In the genomic region with DNA sequence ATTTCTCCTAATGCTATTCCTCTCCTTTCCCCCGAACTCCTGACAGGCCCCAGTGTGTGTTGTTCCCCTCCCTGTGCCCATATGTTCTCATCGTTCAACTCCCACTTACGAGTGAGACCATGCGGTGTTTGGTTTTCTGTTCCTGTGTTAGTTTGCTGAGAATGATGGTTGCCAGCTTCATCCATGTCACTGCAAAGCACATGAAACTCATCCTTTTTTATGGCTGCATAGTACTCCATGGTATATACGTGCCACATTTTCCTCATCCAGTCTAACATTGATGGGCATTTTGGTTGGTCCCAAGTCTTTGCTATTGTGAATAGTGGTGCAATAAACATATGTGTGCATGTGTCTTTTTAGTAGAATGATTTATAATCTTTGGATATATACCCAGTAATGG, we compare ENCODE assay signal across 8 cellular contexts. TPM values are rescaled to one million over a fixed set of nuclear protein-coding genes. Genes with fewer than 3 reads are reported as not detected.
"Had no signal": no experiment of that assay in that cellular context is flagged by ENCODE, and none has a peak within 500 bp of the region (broad histone marks: within the 10 kb centered on the region; RNA-seq: fewer than 3 reads in every experiment).

No MANE protein-coding gene starts in this region.

RNA-seq across cellular contexts. Expression of gene WNT16, which starts 38.9 kb away (rescaled TPM):
- total RNA-seq: dermis blood vessel endothelial cell, dermis microvascular lymphatic vessel endothelial cell, endothelial cell of umbilical vein, epithelial cell of proximal tubule, foreskin keratinocyte, glomerular endothelial cell, heart right ventricle had no signal
- polyA plus RNA-seq: endothelial cell of umbilical vein, foreskin keratinocyte, heart left ventricle, heart right ventricle had no signal
